ENCODE assay signal across 1 cellular context in the genomic region with DNA sequence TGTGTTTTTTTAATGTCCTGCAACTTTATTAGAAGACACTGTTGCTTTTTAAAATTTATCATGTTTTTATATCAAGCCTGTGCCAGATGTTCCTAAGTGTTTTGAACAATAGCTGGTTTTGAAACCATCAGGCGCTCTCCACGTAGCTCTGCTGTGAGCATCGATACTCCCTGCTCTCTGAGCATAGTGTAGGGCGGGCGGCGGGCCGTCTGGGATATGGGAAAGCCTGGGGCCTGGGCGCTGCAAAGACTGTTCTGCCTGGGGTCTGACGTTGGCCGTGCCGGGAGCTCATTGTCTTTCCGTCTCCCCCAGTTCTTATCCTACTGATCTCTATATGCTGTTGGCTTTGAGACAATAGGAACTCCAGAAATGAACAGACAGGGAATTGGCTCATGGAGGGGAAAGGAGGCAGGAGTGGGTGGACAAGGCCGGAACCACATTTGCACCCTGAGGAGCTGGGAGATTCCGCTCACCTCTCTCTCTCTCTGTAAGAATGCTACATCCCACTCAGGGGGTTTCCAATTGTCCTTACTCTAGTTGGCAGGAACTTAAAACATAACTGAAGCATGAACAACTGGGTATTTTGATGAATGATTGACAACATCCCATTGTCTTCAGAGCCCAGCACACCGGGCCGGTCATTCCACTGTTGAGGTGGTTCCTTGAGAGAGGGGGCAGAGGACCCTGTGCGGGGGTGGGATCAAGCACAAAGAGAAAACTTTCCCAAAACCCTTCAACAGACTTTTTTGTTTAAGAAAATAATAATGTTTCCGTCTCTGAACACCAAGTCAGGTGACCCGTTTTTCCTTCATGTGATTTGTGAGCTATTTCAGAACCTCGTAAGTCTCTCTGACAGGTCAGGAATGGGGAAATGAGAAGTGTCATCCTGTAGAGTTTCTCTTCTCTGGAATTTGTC.
TF ChIP-seq lines count a peak whose summit lies in the region.

No MANE protein-coding gene starts in this region.

TF ChIP-seq in SK-N-SH, 30 proteins besides CTCF, POLR2A, EP300 and RAD21 (continued from another document):
- TF ChIP-seq, protein P1, sequence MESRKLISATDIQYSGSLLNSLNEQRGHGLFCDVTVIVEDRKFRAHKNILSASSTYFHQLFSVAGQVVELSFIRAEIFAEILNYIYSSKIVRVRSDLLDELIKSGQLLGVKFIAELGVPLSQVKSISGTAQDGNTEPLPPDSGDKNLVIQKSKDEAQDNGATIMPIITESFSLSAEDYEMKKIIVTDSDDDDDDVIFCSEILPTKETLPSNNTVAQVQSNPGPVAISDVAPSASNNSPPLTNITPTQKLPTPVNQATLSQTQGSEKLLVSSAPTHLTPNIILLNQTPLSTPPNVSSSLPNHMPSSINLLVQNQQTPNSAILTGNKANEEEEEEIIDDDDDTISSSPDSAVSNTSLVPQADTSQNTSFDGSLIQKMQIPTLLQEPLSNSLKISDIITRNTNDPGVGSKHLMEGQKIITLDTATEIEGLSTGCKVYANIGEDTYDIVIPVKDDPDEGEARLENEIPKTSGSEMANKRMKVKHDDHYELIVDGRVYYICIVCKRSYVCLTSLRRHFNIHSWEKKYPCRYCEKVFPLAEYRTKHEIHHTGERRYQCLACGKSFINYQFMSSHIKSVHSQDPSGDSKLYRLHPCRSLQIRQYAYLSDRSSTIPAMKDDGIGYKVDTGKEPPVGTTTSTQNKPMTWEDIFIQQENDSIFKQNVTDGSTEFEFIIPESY (IDR thresholded peaks at IDR 0.05; ENCODE audit: borderline replicate concordance, low read depth): no peak
- peak; percentile 69 for TF ChIP-seq USF1 (IDR thresholded peaks at IDR 0.05; ENCODE audit: borderline replicate concordance, low read depth)
- TF ChIP-seq TCF12 (IDR thresholded peaks at IDR 0.05): peak; percentile 32; the same call in 1 of the 2 replicates
- TF ChIP-seq USF2 (IDR thresholded peaks at IDR 0.05; ENCODE audit: borderline replicate concordance, low read depth, low read length): 0 out of 2 replicates have a peak, but pooled peaks have one; percentile 33
- peak; percentile 53 for TF ChIP-seq CHD2 (IDR thresholded peaks at IDR 0.05; ENCODE audit: low read length, partially characterized antibody)
- no peak for TF ChIP-seq MEF2A (IDR thresholded peaks at IDR 0.05; ENCODE audit: borderline replicate concordance, low read depth)
- TF ChIP-seq NFIC (IDR thresholded peaks at IDR 0.05; ENCODE audit: borderline replicate concordance): no peak
- 0 out of 2 replicates have a peak, but pooled peaks have one; percentile 38 for TF ChIP-seq POLR2AphosphoS5 (IDR thresholded peaks at IDR 0.05; ENCODE audit: low read depth, low read length)
- TF ChIP-seq FOXJ3 (CRISPR knock-in tag; IDR thresholded peaks at IDR 0.05): 0 out of 2 replicates have a peak, but pooled peaks have one; percentile 26
- no peak for TF ChIP-seq JUND (IDR thresholded peaks at IDR 0.05)
- TF ChIP-seq TAF1 (IDR thresholded peaks at IDR 0.05; ENCODE audit: borderline replicate concordance, low read depth, low read length): no peak
- no peak for TF ChIP-seq SIN3A (IDR thresholded peaks at IDR 0.05; ENCODE audit: borderline replicate concordance, low read depth, low read length)
- TF ChIP-seq, protein P2, sequence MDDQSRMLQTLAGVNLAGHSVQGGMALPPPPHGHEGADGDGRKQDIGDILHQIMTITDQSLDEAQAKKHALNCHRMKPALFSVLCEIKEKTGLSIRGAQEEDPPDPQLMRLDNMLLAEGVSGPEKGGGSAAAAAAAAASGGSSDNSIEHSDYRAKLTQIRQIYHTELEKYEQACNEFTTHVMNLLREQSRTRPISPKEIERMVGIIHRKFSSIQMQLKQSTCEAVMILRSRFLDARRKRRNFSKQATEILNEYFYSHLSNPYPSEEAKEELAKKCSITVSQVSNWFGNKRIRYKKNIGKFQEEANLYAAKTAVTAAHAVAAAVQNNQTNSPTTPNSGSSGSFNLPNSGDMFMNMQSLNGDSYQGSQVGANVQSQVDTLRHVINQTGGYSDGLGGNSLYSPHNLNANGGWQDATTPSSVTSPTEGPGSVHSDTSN (IDR thresholded peaks at IDR 0.05): peak; percentile 5; the same call in 1 of the 2 replicates
- peak; percentile 87 for TF ChIP-seq GATA2 (CRISPR knock-in tag; IDR thresholded peaks at IDR 0.05)
- 0 out of 2 replicates have a peak, but pooled peaks have one; percentile 10 for TF ChIP-seq SMC3 (IDR thresholded peaks at IDR 0.05; ENCODE audit: low read depth, low read length)
- TF ChIP-seq NRF1 (IDR thresholded peaks at IDR 0.05; ENCODE audit: low read depth, low read length): no peak
- TF ChIP-seq GABPA (IDR thresholded peaks at IDR 0.05; ENCODE audit: low read depth): no peak
- no peak for TF ChIP-seq RFX5 (IDR thresholded peaks at IDR 0.05; ENCODE audit: low read length)
- TF ChIP-seq FOSL2 (IDR thresholded peaks at IDR 0.05; ENCODE audit: borderline replicate concordance, low read depth): no peak
- peak; percentile 72; the same call in 1 of the 2 replicates for TF ChIP-seq RCOR1 (IDR thresholded peaks at IDR 0.05; ENCODE audit: low read length)
- peak; percentile 29; the same call in 1 of the 2 replicates for TF ChIP-seq REST (IDR thresholded peaks at IDR 0.05; ENCODE audit: low read depth, low read length)
- no peak for TF ChIP-seq ELF1 (IDR thresholded peaks at IDR 0.05)
- TF ChIP-seq TEAD4 (IDR thresholded peaks at IDR 0.05; ENCODE audit: borderline replicate concordance, insufficient read depth): no peak
- TF ChIP-seq MXI1 (IDR thresholded peaks at IDR 0.05; ENCODE audit: low read depth, low read length): peak; percentile 74; the same call in 1 of the 2 replicates
- TF ChIP-seq YY1 (IDR thresholded peaks at IDR 0.05; ENCODE audit: low read depth): no peak
- no peak for TF ChIP-seq FOXM1 (IDR thresholded peaks at IDR 0.05; ENCODE audit: low read depth)
